ENCODE assay signal across 9 cellular contexts in the genomic region with DNA sequence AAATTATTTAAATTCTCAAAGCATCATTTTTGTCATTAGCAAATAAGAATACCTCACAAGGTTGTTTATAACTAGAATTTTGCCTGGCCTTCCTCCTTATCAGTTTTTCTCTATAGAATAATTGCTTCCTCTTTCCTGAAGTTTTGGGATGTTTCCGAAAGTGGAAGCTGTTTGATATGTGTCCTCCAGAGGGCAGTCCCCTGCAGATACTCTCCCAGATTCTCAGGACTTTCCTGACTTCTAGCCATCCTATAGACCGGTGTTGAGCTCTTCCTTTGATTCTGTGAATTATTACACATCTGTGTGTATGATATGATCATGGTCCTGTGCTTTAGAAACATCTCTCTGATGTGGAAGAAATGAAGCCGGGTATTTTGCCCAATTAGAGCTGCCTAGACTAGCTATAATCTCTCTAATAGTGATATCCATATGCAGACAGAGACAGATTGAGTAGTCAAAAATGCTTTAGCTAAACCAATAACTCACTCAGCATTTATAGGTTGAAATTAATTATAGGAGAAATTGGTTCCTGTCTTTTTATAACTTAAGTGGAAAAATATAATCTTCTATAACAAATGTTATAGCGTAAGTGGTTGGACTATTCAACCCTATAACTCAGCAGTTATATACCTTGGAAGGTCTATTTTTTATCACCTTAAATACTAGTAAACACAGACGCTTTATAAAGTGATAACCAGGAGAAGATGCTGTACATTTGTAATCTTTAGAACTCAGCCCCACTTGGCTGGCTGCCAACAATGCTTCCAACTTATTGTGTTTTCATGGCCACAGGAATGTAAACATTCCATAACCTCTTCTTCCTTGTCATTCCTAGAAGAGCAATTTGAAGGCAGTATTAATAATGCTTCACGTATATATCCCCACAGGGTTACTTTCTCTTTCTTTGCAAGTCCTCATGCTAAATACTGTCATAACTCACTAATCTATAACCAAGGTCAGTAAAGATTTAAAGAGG.
A peak's percentile ranks its signal among the peaks of the same experiment; 100 is the strongest.
DNase-seq lines count a peak whose midpoint lies in the region; ATAC-seq and TF ChIP-seq lines count a peak whose summit lies in the region.
"Had no signal": no experiment of that assay in that cellular context is flagged by ENCODE, and none has a peak within 500 bp of the region (broad histone marks: within the 10 kb centered on the region; RNA-seq: fewer than 3 reads in every experiment).

No MANE protein-coding gene starts in this region.

- peaks cover 15% of the 10 kb centered on the region for H3K4me1 ChIP-seq in BE2C

- H3K36me3 ChIP-seq in BE2C: no peaks in the 10 kb centered on the region
- no peaks in the 10 kb centered on the region for H3K36me3 ChIP-seq in WERI-Rb-1
- no peaks in the 10 kb centered on the region for H3K36me3 ChIP-seq in kidney epithelial cell (ENCODE audit: control insufficient read depth, insufficient read depth, low read length)

- no peaks in the 10 kb centered on the region for H3K9me3 ChIP-seq in BE2C
- H3K9me3 ChIP-seq in WERI-Rb-1 (ENCODE audit: severe bottlenecking): no peaks in the 10 kb centered on the region

- H3K27me3 ChIP-seq in BE2C (no peaks in the 10 kb centered on the region), WERI-Rb-1 (ENCODE audit: insufficient read depth, low read depth, severe bottlenecking) (no peaks in the 10 kb centered on the region), kidney epithelial cell (ENCODE audit: control insufficient read depth, insufficient read depth, low read length) (no peaks in the 10 kb centered on the region)

- DNase-seq in BE2C (peak; percentile 31), KBM-7 (peak; percentile 38), WERI-Rb-1 (no peak), kidney epithelial cell (ENCODE audit: low read depth) (no peak), GM20000 (ENCODE audit: low spot score) (no peak)
- no peak for DNase-seq in central memory CD4-positive, alpha-beta T cell
- DNase-seq: activated naive CD8-positive, alpha-beta T cell treated with anti-CD3 and anti-CD28 coated beads, Interleukin-2, amount 10 ng/mL, durations not matched to agents 7 days and 5 days had no signal

- no peak for ATAC-seq in GM18502 (IDR thresholded peaks at IDR 0.05; ENCODE audit: poor library complexity, unreplicated experiment)
- no peak for ATAC-seq in HG02884 (IDR thresholded peaks at IDR 0.05; ENCODE audit: unreplicated experiment)

- H3K27ac ChIP-seq in WERI-Rb-1: no peak overlapping the region

- H3K4me3 ChIP-seq in BE2C (ENCODE audit: low read depth, low read length) (no peak overlapping the region), WERI-Rb-1 (ENCODE audit: low read depth, low read length) (no peak overlapping the region), kidney epithelial cell (ENCODE audit: low read depth, low read length) (no peak overlapping the region)

- peak; percentile 89 for TF ChIP-seq CTCF in BE2C (IDR thresholded peaks at IDR 0.05; ENCODE audit: low read depth, low read length)
- peak; percentile 46 for TF ChIP-seq CTCF in WERI-Rb-1 (IDR thresholded peaks at IDR 0.05; ENCODE audit: low read depth, low read length)
- peak; percentile 51 for TF ChIP-seq CTCF in kidney epithelial cell (IDR thresholded peaks at IDR 0.05; ENCODE audit: insufficient read depth, low read length, poor library complexity, severe bottlenecking)
- no peak for TF ChIP-seq CTCF in GM20000 (IDR thresholded peaks at IDR 0.05; ENCODE audit: extremely low read depth, missing control alignments)

- in situ Hi-C loops in KBM-7 (cut with MboI; ENCODE audit: low pct_unique_long_range_greater_than_20kb, low sequenced_read_pairs): no loop called here

Comparison
In these comparisons a context has a peak if more than half of its experiments do, and no peak if none do; other contexts are left out.
1. DNase-seq: peak in BE2C (single experiment) and KBM-7 (single experiment); none in WERI-Rb-1 (single experiment), kidney epithelial cell (single experiment), GM20000 (single experiment) and central memory CD4-positive, alpha-beta T cell (single experiment).